Comparison of ENCODE assay signal across 8 cellular contexts in the genomic region with DNA sequence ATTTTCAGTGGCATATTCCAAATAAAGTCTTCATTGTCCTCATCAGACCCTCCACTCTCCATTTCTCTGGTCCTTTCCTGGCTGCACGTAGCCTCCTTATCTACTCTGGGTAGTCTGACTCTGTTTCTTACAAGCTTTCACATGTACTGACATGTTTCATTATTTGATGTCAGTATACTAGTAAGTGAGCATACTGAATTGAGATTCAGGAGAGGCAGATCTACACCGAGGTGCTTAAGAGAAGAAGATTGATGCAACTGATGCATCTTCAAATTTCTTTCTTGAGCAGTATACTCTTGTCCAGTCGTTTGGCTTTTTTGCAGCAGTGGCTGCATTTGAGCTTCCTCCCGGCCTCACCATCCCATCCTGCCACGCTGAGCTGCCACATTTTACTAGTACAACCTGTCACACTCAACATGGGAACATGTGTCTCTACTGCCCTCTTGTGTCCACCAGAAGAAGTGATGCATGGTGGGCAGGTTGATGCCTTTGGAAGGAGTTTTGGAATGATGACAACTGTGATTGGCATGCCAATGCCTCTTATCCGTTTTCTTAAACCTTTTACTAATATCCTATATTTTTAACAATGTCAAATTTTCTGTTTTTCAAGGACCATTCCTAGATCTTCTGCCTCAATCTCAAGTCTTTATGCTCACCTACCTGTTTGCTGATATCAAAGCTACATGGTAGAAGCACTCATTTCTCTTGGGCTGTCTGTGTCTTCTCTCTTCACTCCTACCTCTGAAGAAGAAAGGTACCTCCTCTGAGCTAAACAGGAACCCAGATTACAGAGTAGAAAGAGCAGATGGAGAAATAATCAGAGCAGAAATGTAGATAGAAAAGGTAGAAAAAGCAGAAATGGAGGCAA.
A peak's percentile ranks its signal among the peaks of the same experiment; 100 is the strongest.
DNase-seq lines count a peak whose midpoint lies in the region; ATAC-seq, FAIRE-seq and TF ChIP-seq lines count a peak whose summit lies in the region.

No MANE protein-coding gene starts in this region.

- in situ Hi-C loops in astrocyte of the cerebellum (cut with HindIII; ENCODE audit: low sequenced_read_pairs) = no loop called here

- TF ChIP-seq CTCF in astrocyte of the cerebellum (IDR thresholded peaks at IDR 0.05; ENCODE audit: low read depth, low read length, missing control alignments) = peak; percentile 93

- ATAC-seq in HG02943 (IDR thresholded peaks at IDR 0.05; ENCODE audit: low read depth, unreplicated experiment) = peak; percentile 92

- H3K4me3 ChIP-seq in astrocyte of the cerebellum (ENCODE audit: low read depth, low read length) = no peak overlapping the region

- DNase-seq in GM18507 (ENCODE audit: extremely low spot score, insufficient read length, low read depth) = peak; percentile 28
- DNase-seq in NCI-H146 (lab: John Stamatoyannopoulos, UW) = peak; percentile 89
- DNase-seq in T-helper 9 cell = peak; percentile 41
- peak; percentile 46 for DNase-seq in astrocyte of the cerebellum (ENCODE audit: low read depth)
- peak; percentile 81 for DNase-seq in iPS-NIHi11 (ENCODE audit: low spot score)
- DNase-seq in stimulated activated CD4-positive, alpha-beta T cell treated with anti-CD3 and anti-CD28 coated beads, Interleukin-1b, Interleukin-23, amount 100 ng/mL, for 1 hour (ENCODE audit: low read depth in 2 of 2) = peak; percentile 25 to 31

- peak; percentile 39 for FAIRE-seq in A204.1 (lab: Jason Lieb, UNC)
- FAIRE-seq in GM18507 (lab: Jason Lieb, UNC) = peak; percentile 86

Comparison
In these comparisons a context has a peak if more than half of its experiments do, and no peak if none do; other contexts are left out.
1. DNase-seq: peak in every context shown above with its lines; median percentile 89 in NCI-H146; 81 in iPS-NIHi11; 46 in astrocyte of the cerebellum; 41 in T-helper 9 cell; 28 in GM18507; 28 in stimulated activated CD4-positive, alpha-beta T cell treated with anti-CD3 and anti-CD28 coated beads, Interleukin-1b, Interleukin-23, amount 100 ng/mL, for 1 hour.